In the genomic region with DNA sequence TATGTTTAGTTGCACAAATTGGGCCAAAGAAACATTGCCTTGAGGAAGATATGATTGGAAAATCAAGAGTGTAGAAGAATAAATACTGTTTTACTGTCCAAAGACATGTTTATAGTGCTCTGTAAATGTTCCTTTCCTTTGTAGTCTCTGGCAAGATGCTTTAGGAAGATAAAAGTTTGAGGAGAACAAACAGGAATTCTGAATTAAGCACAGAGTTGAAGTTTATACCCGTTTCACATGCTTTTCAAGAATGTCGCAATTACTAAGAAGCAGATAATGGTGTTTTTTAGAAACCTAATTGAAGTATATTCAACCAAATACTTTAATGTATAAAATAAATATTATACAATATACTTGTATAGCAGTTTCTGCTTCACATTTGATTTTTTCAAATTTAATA, we compare ENCODE assay signal across 27 cellular contexts. TPM values are rescaled to one million over a fixed set of nuclear protein-coding genes. Genes with fewer than 3 reads are reported as not detected.
DNase-seq lines count a peak whose midpoint lies in the region; ATAC-seq, FAIRE-seq and TF ChIP-seq lines count a peak whose summit lies in the region.
"Had no signal": no experiment of that assay in that cellular context is flagged by ENCODE, and none has a peak within 500 bp of the region (broad histone marks: within the 10 kb centered on the region; RNA-seq: fewer than 3 reads in every experiment).

No MANE protein-coding gene starts in this region.

- H4K20me1 ChIP-seq in HCT116 (ENCODE audit: insufficient read depth) = no peaks in the 10 kb centered on the region
- H4K20me1 ChIP-seq in K562 (replicated peaks; ENCODE audit: control insufficient read depth, insufficient read depth, low read length) = no peaks in the 10 kb centered on the region
- H4K20me1 ChIP-seq in smooth muscle cell (ENCODE audit: low read depth) = no peaks in the 10 kb centered on the region

- in situ Hi-C loops in K562 (cut with MboI) = no loop called here

- no peak overlapping the region for H2AFZ ChIP-seq in HCT116 (ENCODE audit: low read depth, low read length, poor library complexity, severe bottlenecking)
- no peak overlapping the region for H2AFZ ChIP-seq in K562 (ENCODE audit: low read depth, low read length)
- H2AFZ ChIP-seq in smooth muscle cell (ENCODE audit: low read depth) = no peak overlapping the region
- H2AFZ ChIP-seq: GM23248 had no signal

- ATAC-seq in HCT116 (no peak), K562 (no peak), GM21528 (IDR thresholded peaks at IDR 0.05; ENCODE audit: low FRiP score, unreplicated experiment) (no peak)
- ATAC-seq: gastroesophageal sphincter; lower lobe of right lung; natural killer cell; stimulated activated naive CD8-positive, alpha-beta T cell treated with anti-CD3 and anti-CD28 coated beads, Interleukin-15, Interleukin-2, amounts not matched to agents 100 U/mL and 50 U/mL, for 24 hours had no signal

- POLR2A ChIA-PET in HCT116 (lab: Charles Lee) = no interaction called here
- POLR2A ChIA-PET in K562 (lab: Yijun Ruan, JAX) = no interaction called here

- TF ChIP-seq RAD21 in HCT116 (IDR thresholded peaks at IDR 0.05; ENCODE audit: low read depth) = no peak
- TF ChIP-seq RAD21 in K562 (CRISPR knock-in tag; conservative IDR thresholded peaks at IDR 0.05 in 1 of 2, IDR thresholded peaks at IDR 0.05 in 1 of 2) = no peak

- CTCF ChIA-PET in HCT116 (lab: Charles Lee) (no interaction called here), K562 (lab: Yijun Ruan, JAX; ENCODE audit: low intra/inter-chr PET ratio) (no interaction called here)

- RAD21 ChIA-PET in HCT116 (lab: Charles Lee; ENCODE audit: low non-redundant PET in 1 of 2, low total read pairs in 2 of 2, uncharacterized antibody in 2 of 2, unreplicated experiment in 2 of 2) = no interaction called here

- H3K27me3 ChIP-seq in HCT116 (ENCODE audit: insufficient read depth, low read length) = no peaks in the 10 kb centered on the region
- no peaks in the 10 kb centered on the region for H3K27me3 ChIP-seq in K562 (ENCODE audit: control insufficient read depth in 2 of 2, insufficient read depth in 2 of 2, low read length in 2 of 2)
- no peaks in the 10 kb centered on the region for H3K27me3 ChIP-seq in neutrophil
- no peaks in the 10 kb centered on the region for H3K27me3 ChIP-seq in smooth muscle cell (ENCODE audit: low read depth)
- H3K27me3 ChIP-seq: BLaER1, esophagus squamous epithelium, gastroesophageal sphincter had no signal

- no peak for DNase-seq in HCT116 (ENCODE audit: low read depth, low spot score)
- no peak for DNase-seq in K562 (ENCODE audit: extremely low read depth in 1 of 4, low spot score in 3 of 4)
- DNase-seq in nucleus accumbens (lab: John Stamatoyannopoulos, UW) = no peak
- no peak for DNase-seq in smooth muscle cell (lab: John Stamatoyannopoulos, UW; ENCODE audit: unreplicated experiment)
- DNase-seq: activated CD4-positive, alpha-beta T cell treated with anti-CD3 and anti-CD28 coated beads for 48 hours; activated CD8-positive, alpha-beta memory T cell treated with anti-CD3 and anti-CD28 coated beads for 24 hours; activated effector memory CD4-positive, alpha-beta T cell treated with anti-CD3 and anti-CD28 coated beads, Interleukin-2, amount 50 U/mL, for 16 hours; activated T-cell treated with anti-CD3 and anti-CD28 coated beads for 4 hours; dermis blood vessel endothelial cell; DMS53; esophagus squamous epithelium; GM23248; lower lobe of right lung; natural killer cell; NCI-H1092 treated with DMSO at 0.1 percent for 48 hours; NCI-H187; NCI-H2171; NCI-H82; stimulated activated CD4-positive, alpha-beta T cell treated with anti-CD3 and anti-CD28 coated beads, Interleukin-1b, Interleukin-23, amount 100 ng/mL, for 48 hours; stimulated activated naive CD8-positive, alpha-beta T cell treated with anti-CD3 and anti-CD28 coated beads, Interleukin-15, Interleukin-2, amounts not matched to agents 100 U/mL and 50 U/mL, for 24 hours; T-helper 9 cell had no signal

- H3K36me3 ChIP-seq in HCT116 (ENCODE audit: control insufficient read depth in 1 of 2, insufficient read depth in 2 of 2, low read length in 2 of 2) (peaks cover 9 to 12% of the 10 kb centered on the region in 2 experiments; a peak in 2 of 4 replicates), K562 (ENCODE audit: control insufficient read depth, insufficient read depth, low read length) (peaks cover 69% of the 10 kb centered on the region), neutrophil (peaks cover 71% of the 10 kb centered on the region), smooth muscle cell (ENCODE audit: low read depth) (no peaks in the 10 kb centered on the region)

- H3K79me2 ChIP-seq in HCT116 (ENCODE audit: insufficient read depth, low read length) = no peaks in the 10 kb centered on the region
- H3K79me2 ChIP-seq in K562 (ENCODE audit: control insufficient read depth, insufficient read depth, low read length) = no peaks in the 10 kb centered on the region
- no peaks in the 10 kb centered on the region for H3K79me2 ChIP-seq in smooth muscle cell (ENCODE audit: low read depth)

- H3K4me1 ChIP-seq in HCT116 (ENCODE audit: control insufficient read depth in 1 of 2, insufficient read depth in 2 of 2, low read length in 2 of 2) = peaks cover 0 to 7% of the 10 kb centered on the region in 2 experiments; a peak in 2 of 4 replicates
- H3K4me1 ChIP-seq in K562 (replicated peaks in 1 of 2; ENCODE audit: control insufficient read depth in 2 of 2, insufficient read depth in 2 of 2, low read length in 2 of 2) = no peaks in the 10 kb centered on the region
- no peaks in the 10 kb centered on the region for H3K4me1 ChIP-seq in neutrophil (ENCODE audit: control insufficient read depth in 1 of 2, insufficient read depth in 1 of 2, low read depth in 1 of 2, low read length in 1 of 2)
- peaks cover 5% of the 10 kb centered on the region for H3K4me1 ChIP-seq in smooth muscle cell (ENCODE audit: low read depth)

- H3K9me3 ChIP-seq in HCT116 (ENCODE audit: control insufficient read depth in 1 of 2, insufficient read depth in 1 of 2, low read depth in 1 of 2, low read length in 2 of 2) = no peaks in the 10 kb centered on the region
- no peaks in the 10 kb centered on the region for H3K9me3 ChIP-seq in K562 (replicated peaks; ENCODE audit: control insufficient read depth, insufficient read depth, low read depth, low read length)
- H3K9me3 ChIP-seq in neutrophil = no peaks in the 10 kb centered on the region
- no peaks in the 10 kb centered on the region for H3K9me3 ChIP-seq in smooth muscle cell (replicated peaks; ENCODE audit: low read depth)
- H3K9me3 ChIP-seq: BLaER1, esophagus squamous epithelium, gastroesophageal sphincter, lower lobe of right lung had no signal

- intact Hi-C loops in HCT116 (cut with micrococcal nuclease) (no loop called here), K562 (cut with micrococcal nuclease) (loop anchor here (5.0 kb wide), 1 partner anchor 53 kb away; no protein-coding TSS in a partner anchor)

- no peak overlapping the region for H3K9ac ChIP-seq in HCT116 (ENCODE audit: low read length)
- no peak overlapping the region for H3K9ac ChIP-seq in K562 (ENCODE audit: insufficient read depth in 1 of 2, low read depth in 2 of 2, low read length in 2 of 2)
- no peak overlapping the region for H3K9ac ChIP-seq in smooth muscle cell (ENCODE audit: low read depth)
- H3K9ac ChIP-seq: BLaER1, GM23248 had no signal

- no peak for TF ChIP-seq EP300 in K562 (IDR thresholded peaks at IDR 0.05; ENCODE audit: low read length)

- H3K4me2 ChIP-seq in HCT116 (ENCODE audit: low read length) (no peak overlapping the region), K562 (ENCODE audit: insufficient read depth, low read length) (no peak overlapping the region), smooth muscle cell (no peak overlapping the region)
- H3K4me2 ChIP-seq: BLaER1 had no signal

- BruUV-seq in HCT116 (replicated peaks; lab: Mats Ljungman, UMichigan) = TSS peak; percentile 14
- BruUV-seq in K562 (replicated peaks; lab: Mats Ljungman, UMichigan) = TSS peak; percentile 18

- H3K4me3 ChIP-seq in HCT116 (replicated peaks in 1 of 2; ENCODE audit: low read depth in 1 of 2, low read length in 2 of 2) (no peak overlapping the region), K562 (no peak overlapping the region), neutrophil (ENCODE audit: low read depth in 1 of 2, low read length in 1 of 2) (no peak overlapping the region), smooth muscle cell (no peak overlapping the region)
- H3K4me3 ChIP-seq: BLaER1, esophagus squamous epithelium, gastroesophageal sphincter, GM23248, lower lobe of right lung had no signal

- 79% methylated on average over 2 of the region's 2 CpGs for WGBS in K562 (ENCODE audit: insufficient coverage, low coverage, missing lambda C conversion rate)
- WGBS in smooth muscle cell (ENCODE audit: low lambda C conversion rate) = 57% methylated on average over 2 of the region's 2 CpGs

- TF ChIP-seq POLR2A in HCT116 (IDR thresholded peaks at IDR 0.05; ENCODE audit: borderline replicate concordance, extremely low read depth, insufficient read depth, insufficient read length) (no peak), K562 (conservative IDR thresholded peaks at IDR 0.05) (no peak)

- H3K9me1 ChIP-seq in K562 (ENCODE audit: control insufficient read depth, insufficient read depth, low read length) = no peaks in the 10 kb centered on the region

- H3K27ac ChIP-seq in 22Rv1 = peak overlapping the region; percentile 70
- no peak overlapping the region for H3K27ac ChIP-seq in HCT116 (ENCODE audit: low read depth, low read length)
- no peak overlapping the region for H3K27ac ChIP-seq in K562 (ENCODE audit: extremely low read depth, low read depth, low read length)
- peak overlapping the region; percentile 28 for H3K27ac ChIP-seq in neutrophil
- H3K27ac ChIP-seq in smooth muscle cell (ENCODE audit: low read depth) = no peak overlapping the region
- H3K27ac ChIP-seq: BLaER1, esophagus squamous epithelium, gastroesophageal sphincter, GM23248, lower lobe of right lung had no signal

- FAIRE-seq in K562 (lab: Jason Lieb, UNC) = no peak
- FAIRE-seq: urothelium cell line had no signal

- TF ChIP-seq CTCF in 22Rv1 (IDR thresholded peaks at IDR 0.05) (no peak), HCT116 (IDR thresholded peaks at IDR 0.05 in 2 of 3, conservative IDR thresholded peaks at IDR 0.05 in 1 of 3; ENCODE audit: borderline replicate concordance in 1 of 3, insufficient read depth in 1 of 3, low read depth in 2 of 3, low read length in 2 of 3) (no peak), K562 (IDR thresholded peaks at IDR 0.05 in 2 of 3, conservative IDR thresholded peaks at IDR 0.05 in 1 of 3; ENCODE audit: insufficient read depth in 2 of 3, low read depth in 1 of 3, low read length in 3 of 3) (no peak), neutrophil (IDR thresholded peaks at IDR 0.05) (no peak), smooth muscle cell (IDR thresholded peaks at IDR 0.05; ENCODE audit: borderline replicate concordance, insufficient read depth, poor library complexity, severe bottlenecking) (no peak)

- peaks cover 4% of the 10 kb centered on the region for H3F3A ChIP-seq in smooth muscle cell (ENCODE audit: low read depth)

- H3K9me2 ChIP-seq in HCT116 (ENCODE audit: insufficient read depth) = no peaks in the 10 kb centered on the region

RNA-seq across cellular contexts. Expression of gene CD46, which starts 43.0 kb away (rescaled TPM):
- total RNA-seq in HCT116 (2021; ENCODE audit: unreplicated experiment) (100 TPM), K562 (2014; rRNA removed) (87.9 and 94.5 TPM in 2 replicates), K562 (2014; rRNA removed; fragmentation: Illumina TruSeq; extraction: Trizol) (156 and 168 TPM in 2 replicates), K562 (2015; rRNA removed; fragmentation: Illumina TruSeq; extraction: Trizol) (126 and 151 TPM in 2 replicates), K562 (2021) (143 and 156 TPM in 2 replicates), smooth muscle cell (234 and 243 TPM in 2 replicates)
- 50.5 and 62.2 TPM in 2 replicates for polyA plus RNA-seq in HCT116 (2012)
- 356 and 908 TPM in 2 replicates for total RNA-seq in K562 (2011; cell fraction: chromatin; rRNA removed; ENCODE audit: low replicate concordance)
- 170 and 219 TPM in 2 replicates for total RNA-seq in K562 (2011; cell fraction: nucleolus; rRNA removed)
- total RNA-seq in K562 (2011; cell fraction: nucleoplasm; rRNA removed) = 411 and 563 TPM in 2 replicates
- polyA plus RNA-seq in K562 (2011; rRNA removed) (374 and 391 TPM in 2 replicates), K562 (2014; fragmentation: Illumina TruSeq; extraction: Trizol) (149 and 205 TPM in 2 replicates), K562 (2014; fragmentation: Nextera tagmentation; extraction: Ambion mirVana) (100 to 1,000 TPM; 143 to 220 TPM), K562 (2014; rRNA removed) (183 and 199 TPM in 2 replicates), smooth muscle cell (117 and 126 TPM in 2 replicates)
- polyA plus RNA-seq in K562 (2011; cell fraction: cytosol; rRNA removed) = 28.4 and 93.7 TPM in 2 replicates
- polyA plus RNA-seq in K562 (2011; cell fraction: nucleus; rRNA removed) = 370 and 950 TPM in 2 replicates
- polyA plus RNA-seq in K562 (2012) = 91.8 and 133 TPM in 2 replicates
- polyA minus RNA-seq in K562 (2011; rRNA and poly(A)+ RNA removed) = 160 and 229 TPM in 2 replicates
- polyA minus RNA-seq in K562 (2011; cell fraction: cytosol; rRNA and poly(A)+ RNA removed) = 73.7 and 85.6 TPM in 2 replicates
- polyA minus RNA-seq in K562 (2011; cell fraction: nucleus; rRNA and poly(A)+ RNA removed) = 188 and 382 TPM in 2 replicates

Comparison
In these comparisons a context has a peak if more than half of its experiments do, and no peak if none do; other contexts are left out.
1. H3K27ac ChIP-seq: peak in 22Rv1 (single experiment) and neutrophil (single experiment); none in HCT116 (single experiment), K562 (single experiment) and smooth muscle cell (single experiment).